1 cellular context compared by ENCODE assay signal in genomic region chr21:45975017-45975595, GRCh38.
TF ChIP-seq lines count a peak whose summit lies in the region.

No MANE protein-coding gene starts in this region.

TF ChIP-seq in H1, 55 proteins besides CTCF, POLR2A, EP300 and RAD21:
- TF ChIP-seq KDM1A (IDR thresholded peaks at IDR 0.05; ENCODE audit: borderline replicate concordance, low read length) (no peak), SP2 (IDR thresholded peaks at IDR 0.05; ENCODE audit: low read length) (no peak), RFX5 (IDR thresholded peaks at IDR 0.05; ENCODE audit: borderline replicate concordance, low read depth, low read length) (no peak), JUN (IDR thresholded peaks at IDR 0.05; ENCODE audit: low read depth, low read length) (no peak), GTF2F1 (IDR thresholded peaks at IDR 0.05; ENCODE audit: borderline replicate concordance, low read depth, low read length) (no peak), POU5F1 (IDR thresholded peaks at IDR 0.05; ENCODE audit: low read depth, low read length) (no peak), TCF12 (IDR thresholded peaks at IDR 0.05; ENCODE audit: low read depth, low read length) (no peak), SP4 (IDR thresholded peaks at IDR 0.05; ENCODE audit: low read length) (no peak), JUND (IDR thresholded peaks at IDR 0.05; ENCODE audit: low read length) (no peak; the same call in 1 of the 2 replicates), CREB1 (IDR thresholded peaks at IDR 0.05) (no peak), HDAC2 (IDR thresholded peaks at IDR 0.05; ENCODE audit: borderline replicate concordance in 1 of 2, low read depth in 2 of 2, low read length in 2 of 2) (peak in 1 of 2 experiments; percentile 37; a peak in 1 of 4 replicates), NRF1 (IDR thresholded peaks at IDR 0.05; ENCODE audit: low read depth, low read length) (no peak), CBX8 (IDR thresholded peaks at IDR 0.05; ENCODE audit: borderline replicate concordance, low read depth, low read length) (no peak), GABPA (IDR thresholded peaks at IDR 0.05; ENCODE audit: borderline replicate concordance, insufficient read depth, low read length) (no peak), RXRA (IDR thresholded peaks at IDR 0.05; ENCODE audit: insufficient read depth, low read depth, low read length) (no peak), ASH2L (IDR thresholded peaks at IDR 0.05; ENCODE audit: low read length) (peak; percentile 20), BACH1 (IDR thresholded peaks at IDR 0.05; ENCODE audit: low read length) (0 out of 2 replicates have a peak, but pooled peaks have one; percentile 3), RBBP5 (IDR thresholded peaks at IDR 0.05; ENCODE audit: borderline replicate concordance, low read depth, low read length) (0 out of 2 replicates have a peak, but pooled peaks have one; percentile 12), YY1 (IDR thresholded peaks at IDR 0.05; ENCODE audit: low read depth, low read length) (no peak), RNF2 (IDR thresholded peaks at IDR 0.05; ENCODE audit: borderline replicate concordance, low read depth, low read length, missing control alignments, poor library complexity, severe bottlenecking) (no peak), SIX5 (IDR thresholded peaks at IDR 0.05; ENCODE audit: low read depth, low read length) (no peak)
